8 cellular contexts compared by ENCODE assay signal in the genomic region with DNA sequence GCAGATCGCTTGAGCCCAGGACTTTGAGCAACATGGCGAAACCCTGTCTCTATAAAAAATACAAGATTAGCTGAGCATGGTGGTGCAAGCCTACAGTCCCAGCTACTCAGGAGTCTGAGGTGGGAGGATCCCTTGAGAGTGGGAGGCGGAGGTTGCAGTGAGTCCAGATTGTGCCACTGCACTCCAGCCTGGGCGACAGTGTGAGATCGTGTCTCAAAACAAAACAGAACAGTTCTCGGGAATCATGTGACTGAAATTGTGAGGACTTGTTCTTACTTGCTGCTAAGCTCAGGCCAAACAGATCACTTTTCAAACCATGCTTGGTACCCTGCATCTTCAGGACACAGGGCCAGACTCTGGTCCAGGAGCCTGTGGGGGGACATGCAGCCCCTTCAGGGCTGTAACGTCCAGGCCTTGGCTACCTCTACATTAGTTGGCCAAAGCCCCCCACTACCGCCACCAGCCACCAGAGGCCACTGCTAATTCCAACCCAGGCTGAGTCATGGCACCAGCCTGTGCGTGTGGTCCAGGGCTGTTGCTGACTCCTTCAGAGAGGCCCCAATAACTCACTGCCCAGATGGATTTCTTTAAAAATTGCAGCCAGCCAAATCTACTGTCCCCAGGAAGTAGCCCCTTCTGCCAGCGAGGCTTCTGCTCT. TPM values are rescaled to one million over a fixed set of nuclear protein-coding genes. Genes with fewer than 3 reads are reported as not detected.
A peak's percentile ranks its signal among the peaks of the same experiment; 100 is the strongest.
DNase-seq lines count a peak whose midpoint lies in the region; ATAC-seq and TF ChIP-seq lines count a peak whose summit lies in the region.

No MANE protein-coding gene starts in this region.

- peak; percentile 45 for ATAC-seq in GM18867 (IDR thresholded peaks at IDR 0.05; ENCODE audit: unreplicated experiment)
- peak; percentile 60 to 64 for ATAC-seq in right cardiac atrium

- no peak overlapping the region for H3K4me3 ChIP-seq in right cardiac atrium (ENCODE audit: low read length)

- no peaks in the 10 kb centered on the region for H3K4me1 ChIP-seq in right cardiac atrium (ENCODE audit: control insufficient read depth, insufficient read depth, low read length)

- H3K27ac ChIP-seq in 22Rv1 (no peak overlapping the region), right cardiac atrium (ENCODE audit: low read length) (no peak overlapping the region)

- peak; percentile 67 for TF ChIP-seq CTCF in 22Rv1 (IDR thresholded peaks at IDR 0.05)

- H3K27me3 ChIP-seq in right cardiac atrium (ENCODE audit: control insufficient read depth, insufficient read depth): no peaks in the 10 kb centered on the region

- DNase-seq in NCI-H82 (lab: John Stamatoyannopoulos, UW) (peak; percentile 85), right cardiac atrium (peak in 1 of 3 donors; percentile 56), NCI-H187 (lab: John Stamatoyannopoulos, UW) (no peak), NCI-H2081 treated with DMSO at 0.1 percent for 48 hours (lab: John Stamatoyannopoulos, UW) (no peak)
- peak; percentile 25 for DNase-seq in activated naive CD4-positive, alpha-beta T cell treated with anti-CD3 and anti-CD28 coated beads, Interleukin-2, amount 50 U/mL, for 16 hours
- DNase-seq in stimulated activated CD8-positive, alpha-beta memory T cell treated with anti-CD3 and anti-CD28 coated beads, Interleukin-15, amount 100 ng/mL, for 48 hours (ENCODE audit: low read depth in 2 of 2): peak; percentile 1 to 5

- 72% methylated on average over 10 of the region's 10 CpGs for WGBS in right cardiac atrium

- H3K9me3 ChIP-seq in right cardiac atrium (ENCODE audit: control insufficient read depth, low read length): no peaks in the 10 kb centered on the region

- intact Hi-C loops in right cardiac atrium (cut with DNase I): no loop called here

RNA-seq across cellular contexts. Expression of a gene that starts 33.4 kb away (rescaled TPM):
- under 1 TPM in 2 of 4 donors, not detected in 2; 0.09 to 0.28 TPM for total RNA-seq in right cardiac atrium
- polyA plus RNA-seq in right cardiac atrium: 0.07 TPM

RNA-seq across cellular contexts. Expression of a gene that starts 33.7 kb away (rescaled TPM):
- total RNA-seq in right cardiac atrium: 100 to 1,000 TPM; 116 to 142 (median 120) TPM
- 170 TPM for polyA plus RNA-seq in right cardiac atrium

RNA-seq across cellular contexts. Expression of a gene that starts 34.1 kb away (rescaled TPM):
- 10 to 100 TPM; 29.2 to 40.0 (median 34.9) TPM for total RNA-seq in right cardiac atrium
- 45.1 TPM for polyA plus RNA-seq in right cardiac atrium

Comparison
In these comparisons a context has a peak if more than half of its experiments do, and no peak if none do; other contexts are left out.
1. DNase-seq: peak in NCI-H82 (single experiment), activated naive CD4-positive, alpha-beta T cell treated with anti-CD3 and anti-CD28 coated beads, Interleukin-2, amount 50 U/mL, for 16 hours (single experiment) and stimulated activated CD8-positive, alpha-beta memory T cell treated with anti-CD3 and anti-CD28 coated beads, Interleukin-15, amount 100 ng/mL, for 48 hours (2 of 2); none in NCI-H187 (0 of 2) and NCI-H2081 treated with DMSO at 0.1 percent for 48 hours (single experiment).